ENCODE assay signal across 1 cellular context in the genomic region with DNA sequence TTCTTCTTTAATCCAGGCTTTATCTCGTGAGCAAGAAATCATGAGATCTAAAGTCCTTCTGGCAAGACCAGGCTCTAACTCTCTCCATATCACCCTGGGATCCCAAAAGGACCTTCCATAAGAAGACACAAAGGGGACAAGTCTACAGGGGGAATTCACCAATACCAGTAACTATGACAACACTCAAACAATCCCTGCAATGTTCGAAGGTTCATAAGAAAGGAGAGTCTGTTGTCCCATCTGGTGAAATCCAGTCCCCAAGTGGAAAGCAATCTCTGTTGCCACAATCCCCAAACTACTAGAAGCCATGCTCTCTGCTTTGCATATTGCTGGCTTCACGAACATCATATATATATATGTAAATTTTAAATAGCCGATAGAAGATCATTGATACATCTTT.
TF ChIP-seq lines count a peak whose summit lies in the region.

No MANE protein-coding gene starts in this region.

TF ChIP-seq in IMR-90, 13 proteins besides CTCF, POLR2A, EP300 and RAD21:
- TF ChIP-seq CEBPB (IDR thresholded peaks at IDR 0.05; ENCODE audit: low read depth, low read length) (no peak), SMC3 (IDR thresholded peaks at IDR 0.05; ENCODE audit: low read depth, low read length) (no peak), MXI1 (IDR thresholded peaks at IDR 0.05; ENCODE audit: borderline replicate concordance, low read depth, low read length) (no peak), BHLHE40 (IDR thresholded peaks at IDR 0.05; ENCODE audit: low read depth, low read length) (no peak), MAZ (IDR thresholded peaks at IDR 0.05; ENCODE audit: borderline replicate concordance, low read depth, low read length) (no peak), RCOR1 (IDR thresholded peaks at IDR 0.05; ENCODE audit: insufficient replicate concordance, low read length) (no peak), RFX5 (IDR thresholded peaks at IDR 0.05; ENCODE audit: low read depth, low read length) (no peak), USF2 (IDR thresholded peaks at IDR 0.05; ENCODE audit: low read depth, low read length) (no peak), MAFK (IDR thresholded peaks at IDR 0.05; ENCODE audit: low read depth, low read length) (no peak), FOS (IDR thresholded peaks at IDR 0.05; ENCODE audit: low read depth, low read length) (no peak), CHD1 (IDR thresholded peaks at IDR 0.05; ENCODE audit: low read depth, low read length) (no peak), NFE2L2 (IDR thresholded peaks at IDR 0.05; ENCODE audit: low read depth, low read length) (no peak)
- TF ChIP-seq, protein P1, sequence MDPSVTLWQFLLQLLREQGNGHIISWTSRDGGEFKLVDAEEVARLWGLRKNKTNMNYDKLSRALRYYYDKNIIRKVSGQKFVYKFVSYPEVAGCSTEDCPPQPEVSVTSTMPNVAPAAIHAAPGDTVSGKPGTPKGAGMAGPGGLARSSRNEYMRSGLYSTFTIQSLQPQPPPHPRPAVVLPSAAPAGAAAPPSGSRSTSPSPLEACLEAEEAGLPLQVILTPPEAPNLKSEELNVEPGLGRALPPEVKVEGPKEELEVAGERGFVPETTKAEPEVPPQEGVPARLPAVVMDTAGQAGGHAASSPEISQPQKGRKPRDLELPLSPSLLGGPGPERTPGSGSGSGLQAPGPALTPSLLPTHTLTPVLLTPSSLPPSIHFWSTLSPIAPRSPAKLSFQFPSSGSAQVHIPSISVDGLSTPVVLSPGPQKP (IDR thresholded peaks at IDR 0.05; ENCODE audit: borderline replicate concordance, low read depth, low read length): no peak
TF ChIP-seq in IMR-90: peak in this region for 0.
